Comparison of ENCODE assay signal across 1 cellular context in the genomic region with DNA sequence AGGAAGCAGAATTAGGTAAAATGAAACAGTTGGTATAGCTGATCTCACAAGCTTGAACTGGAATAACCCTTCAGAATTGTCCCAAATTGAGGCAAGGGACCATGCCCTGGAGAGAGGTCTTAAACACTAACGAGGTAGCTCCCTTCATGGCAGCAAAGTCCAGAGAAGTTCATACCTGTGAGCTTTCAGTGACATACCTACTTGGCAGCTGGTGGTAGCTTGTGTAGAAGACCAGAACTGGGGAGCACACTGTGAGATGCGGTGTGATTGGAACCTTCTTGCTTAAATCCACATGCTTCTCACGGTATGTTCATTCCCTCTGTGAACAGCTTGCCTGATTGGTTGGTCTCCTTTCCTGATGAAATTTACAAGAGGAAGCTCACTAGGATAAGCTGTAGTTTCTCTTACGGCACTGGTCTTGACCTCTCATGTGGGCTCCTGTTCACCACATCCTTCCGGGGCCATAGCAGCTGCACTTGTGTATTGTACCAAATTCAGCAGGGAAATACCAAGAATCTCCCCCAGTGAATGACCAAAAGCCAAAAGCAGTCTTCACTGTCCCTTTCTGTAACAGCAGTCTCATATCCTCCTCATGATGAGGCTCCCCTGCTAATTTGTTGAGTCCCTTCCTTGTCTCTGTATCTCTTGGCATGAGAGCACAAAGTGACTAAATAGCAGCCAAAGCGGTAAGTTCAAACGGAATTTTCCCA.
TF ChIP-seq lines count a peak whose summit lies in the region.

No MANE protein-coding gene starts in this region.

TF ChIP-seq in GM12878, 131 proteins besides CTCF, POLR2A, EP300 and RAD21 (continued from another document and continues in another):
- TF ChIP-seq RELA (IDR thresholded peaks at IDR 0.05; ENCODE audit: borderline replicate concordance, partially characterized antibody) (no peak), ZNF217 (IDR thresholded peaks at IDR 0.05) (no peak), SMAD5 (IDR thresholded peaks at IDR 0.05; ENCODE audit: low read depth) (no peak), HDGF (IDR thresholded peaks at IDR 0.05) (no peak), SUZ12 (IDR thresholded peaks at IDR 0.05; ENCODE audit: unreplicated experiment) (no peak), IKZF2 (IDR thresholded peaks at IDR 0.05) (peak; percentile 92), KAT2A (conservative IDR thresholded peaks at IDR 0.05; ENCODE audit: control insufficient read depth, low read depth, low read length) (no peak), BHLHE40 (IDR thresholded peaks at IDR 0.05; ENCODE audit: borderline replicate concordance in 1 of 2, low read depth in 2 of 2, low read length in 1 of 2) (peak; percentile 71 to 77; a peak in 3 of 4 replicates), PML (IDR thresholded peaks at IDR 0.05; ENCODE audit: low read length) (no peak), CHD4 (IDR thresholded peaks at IDR 0.05) (no peak), CREM (IDR thresholded peaks at IDR 0.05; ENCODE audit: low read depth) (peak; percentile 40; the same call in 1 of the 2 replicates), POLR2AphosphoS2 (IDR thresholded peaks at IDR 0.05; ENCODE audit: low read depth, low read length) (no peak), TAF1 (IDR thresholded peaks at IDR 0.05; ENCODE audit: borderline replicate concordance, low read depth, low read length) (no peak), LARP7 (IDR thresholded peaks at IDR 0.05) (no peak), HDAC2 (IDR thresholded peaks at IDR 0.05) (no peak), CBFB (IDR thresholded peaks at IDR 0.05; ENCODE audit: low read depth) (0 out of 2 replicates have a peak, but pooled peaks have one; percentile 40), BRCA1 (IDR thresholded peaks at IDR 0.05; ENCODE audit: low read depth, low read length) (no peak), ZNF24 (IDR thresholded peaks at IDR 0.05) (no peak), MYC (IDR thresholded peaks at IDR 0.05; ENCODE audit: insufficient read depth, insufficient read length, insufficient replicate concordance, low read length, severe bottlenecking) (no peak), EZH2 (IDR thresholded peaks at IDR 0.05; ENCODE audit: borderline replicate concordance, control insufficient read depth, low read depth, low read length) (no peak), POLR2AphosphoS5 (IDR thresholded peaks at IDR 0.05; ENCODE audit: low read length) (peak; percentile 64), TBL1XR1 (IDR thresholded peaks at IDR 0.05; ENCODE audit: low read depth, low read length) (peak; percentile 74; the same call in 1 of the 2 replicates), YBX1 (IDR thresholded peaks at IDR 0.05) (no peak), SPI1 (IDR thresholded peaks at IDR 0.05; ENCODE audit: borderline replicate concordance, insufficient read depth, low read depth, low read length) (no peak), RCOR1 (conservative IDR thresholded peaks at IDR 0.05; ENCODE audit: low read depth, low read length) (no peak), CEBPB (IDR thresholded peaks at IDR 0.05; ENCODE audit: borderline replicate concordance in 1 of 2, low read depth in 2 of 2, low read length in 2 of 2) (no peak), RFX5 (IDR thresholded peaks at IDR 0.05; ENCODE audit: low read depth, low read length) (no peak), ZZZ3 (IDR thresholded peaks at IDR 0.05; ENCODE audit: control insufficient read depth, insufficient read length, low read depth) (no peak), TCF7 (IDR thresholded peaks at IDR 0.05; ENCODE audit: borderline replicate concordance) (no peak), SREBF1 (IDR thresholded peaks at IDR 0.05; ENCODE audit: low read length) (no peak), ZNF622 (IDR thresholded peaks at IDR 0.05) (no peak), BCL11A (IDR thresholded peaks at IDR 0.05; ENCODE audit: low read depth, low read length) (peak; percentile 68; the same call in 1 of the 2 replicates), RAD51 (IDR thresholded peaks at IDR 0.05) (no peak), CBX5 (IDR thresholded peaks at IDR 0.05; ENCODE audit: low read depth) (0 out of 2 replicates have a peak, but pooled peaks have one; percentile 38), ZNF274 (IDR thresholded peaks at IDR 0.05; ENCODE audit: insufficient read depth, insufficient read length) (no peak), NFYA (IDR thresholded peaks at IDR 0.05; ENCODE audit: borderline replicate concordance, low read depth, low read length) (no peak; the same call in 1 of the 2 replicates), CBX3 (IDR thresholded peaks at IDR 0.05; ENCODE audit: borderline replicate concordance, low read depth) (no peak), NR2C2 (IDR thresholded peaks at IDR 0.05; ENCODE audit: borderline replicate concordance, control insufficient read depth, insufficient read length, low read depth) (no peak), SUPT20H (IDR thresholded peaks at IDR 0.05; ENCODE audit: borderline replicate concordance, control insufficient read depth, low read depth, low read length) (no peak), SMC3 (IDR thresholded peaks at IDR 0.05; ENCODE audit: borderline replicate concordance, low read length) (no peak)
- TF ChIP-seq, protein P1, sequence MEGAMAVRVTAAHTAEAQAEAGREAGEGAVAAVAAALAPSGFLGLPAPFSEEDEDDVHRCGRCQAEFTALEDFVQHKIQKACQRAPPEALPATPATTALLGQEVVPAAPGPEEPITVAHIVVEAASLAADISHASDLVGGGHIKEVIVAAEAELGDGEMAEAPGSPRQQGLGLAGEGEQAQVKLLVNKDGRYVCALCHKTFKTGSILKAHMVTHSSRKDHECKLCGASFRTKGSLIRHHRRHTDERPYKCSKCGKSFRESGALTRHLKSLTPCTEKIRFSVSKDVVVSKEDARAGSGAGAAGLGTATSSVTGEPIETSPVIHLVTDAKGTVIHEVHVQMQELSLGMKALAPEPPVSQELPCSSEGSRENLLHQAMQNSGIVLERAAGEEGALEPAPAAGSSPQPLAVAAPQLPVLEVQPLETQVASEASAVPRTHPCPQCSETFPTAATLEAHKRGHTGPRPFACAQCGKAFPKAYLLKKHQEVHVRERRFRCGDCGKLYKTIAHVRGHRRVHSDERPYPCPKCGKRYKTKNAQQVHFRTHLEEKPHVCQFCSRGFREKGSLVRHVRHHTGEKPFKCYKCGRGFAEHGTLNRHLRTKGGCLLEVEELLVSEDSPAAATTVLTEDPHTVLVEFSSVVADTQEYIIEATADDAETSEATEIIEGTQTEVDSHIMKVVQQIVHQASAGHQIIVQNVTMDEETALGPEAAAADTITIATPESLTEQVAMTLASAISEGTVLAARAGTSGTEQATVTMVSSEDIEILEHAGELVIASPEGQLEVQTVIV (IDR thresholded peaks at IDR 0.05; ENCODE audit: borderline replicate concordance, partially characterized antibody): no peak
- TF ChIP-seq, protein P2, sequence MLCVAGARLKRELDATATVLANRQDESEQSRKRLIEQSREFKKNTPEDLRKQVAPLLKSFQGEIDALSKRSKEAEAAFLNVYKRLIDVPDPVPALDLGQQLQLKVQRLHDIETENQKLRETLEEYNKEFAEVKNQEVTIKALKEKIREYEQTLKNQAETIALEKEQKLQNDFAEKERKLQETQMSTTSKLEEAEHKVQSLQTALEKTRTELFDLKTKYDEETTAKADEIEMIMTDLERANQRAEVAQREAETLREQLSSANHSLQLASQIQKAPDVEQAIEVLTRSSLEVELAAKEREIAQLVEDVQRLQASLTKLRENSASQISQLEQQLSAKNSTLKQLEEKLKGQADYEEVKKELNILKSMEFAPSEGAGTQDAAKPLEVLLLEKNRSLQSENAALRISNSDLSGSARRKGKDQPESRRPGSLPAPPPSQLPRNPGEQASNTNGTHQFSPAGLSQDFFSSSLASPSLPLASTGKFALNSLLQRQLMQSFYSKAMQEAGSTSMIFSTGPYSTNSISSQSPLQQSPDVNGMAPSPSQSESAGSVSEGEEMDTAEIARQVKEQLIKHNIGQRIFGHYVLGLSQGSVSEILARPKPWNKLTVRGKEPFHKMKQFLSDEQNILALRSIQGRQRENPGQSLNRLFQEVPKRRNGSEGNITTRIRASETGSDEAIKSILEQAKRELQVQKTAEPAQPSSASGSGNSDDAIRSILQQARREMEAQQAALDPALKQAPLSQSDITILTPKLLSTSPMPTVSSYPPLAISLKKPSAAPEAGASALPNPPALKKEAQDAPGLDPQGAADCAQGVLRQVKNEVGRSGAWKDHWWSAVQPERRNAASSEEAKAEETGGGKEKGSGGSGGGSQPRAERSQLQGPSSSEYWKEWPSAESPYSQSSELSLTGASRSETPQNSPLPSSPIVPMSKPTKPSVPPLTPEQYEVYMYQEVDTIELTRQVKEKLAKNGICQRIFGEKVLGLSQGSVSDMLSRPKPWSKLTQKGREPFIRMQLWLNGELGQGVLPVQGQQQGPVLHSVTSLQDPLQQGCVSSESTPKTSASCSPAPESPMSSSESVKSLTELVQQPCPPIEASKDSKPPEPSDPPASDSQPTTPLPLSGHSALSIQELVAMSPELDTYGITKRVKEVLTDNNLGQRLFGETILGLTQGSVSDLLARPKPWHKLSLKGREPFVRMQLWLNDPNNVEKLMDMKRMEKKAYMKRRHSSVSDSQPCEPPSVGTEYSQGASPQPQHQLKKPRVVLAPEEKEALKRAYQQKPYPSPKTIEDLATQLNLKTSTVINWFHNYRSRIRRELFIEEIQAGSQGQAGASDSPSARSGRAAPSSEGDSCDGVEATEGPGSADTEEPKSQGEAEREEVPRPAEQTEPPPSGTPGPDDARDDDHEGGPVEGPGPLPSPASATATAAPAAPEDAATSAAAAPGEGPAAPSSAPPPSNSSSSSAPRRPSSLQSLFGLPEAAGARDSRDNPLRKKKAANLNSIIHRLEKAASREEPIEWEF (IDR thresholded peaks at IDR 0.05; ENCODE audit: insufficient replicate concordance, low read depth, low read length): no peak
- TF ChIP-seq, protein P3, sequence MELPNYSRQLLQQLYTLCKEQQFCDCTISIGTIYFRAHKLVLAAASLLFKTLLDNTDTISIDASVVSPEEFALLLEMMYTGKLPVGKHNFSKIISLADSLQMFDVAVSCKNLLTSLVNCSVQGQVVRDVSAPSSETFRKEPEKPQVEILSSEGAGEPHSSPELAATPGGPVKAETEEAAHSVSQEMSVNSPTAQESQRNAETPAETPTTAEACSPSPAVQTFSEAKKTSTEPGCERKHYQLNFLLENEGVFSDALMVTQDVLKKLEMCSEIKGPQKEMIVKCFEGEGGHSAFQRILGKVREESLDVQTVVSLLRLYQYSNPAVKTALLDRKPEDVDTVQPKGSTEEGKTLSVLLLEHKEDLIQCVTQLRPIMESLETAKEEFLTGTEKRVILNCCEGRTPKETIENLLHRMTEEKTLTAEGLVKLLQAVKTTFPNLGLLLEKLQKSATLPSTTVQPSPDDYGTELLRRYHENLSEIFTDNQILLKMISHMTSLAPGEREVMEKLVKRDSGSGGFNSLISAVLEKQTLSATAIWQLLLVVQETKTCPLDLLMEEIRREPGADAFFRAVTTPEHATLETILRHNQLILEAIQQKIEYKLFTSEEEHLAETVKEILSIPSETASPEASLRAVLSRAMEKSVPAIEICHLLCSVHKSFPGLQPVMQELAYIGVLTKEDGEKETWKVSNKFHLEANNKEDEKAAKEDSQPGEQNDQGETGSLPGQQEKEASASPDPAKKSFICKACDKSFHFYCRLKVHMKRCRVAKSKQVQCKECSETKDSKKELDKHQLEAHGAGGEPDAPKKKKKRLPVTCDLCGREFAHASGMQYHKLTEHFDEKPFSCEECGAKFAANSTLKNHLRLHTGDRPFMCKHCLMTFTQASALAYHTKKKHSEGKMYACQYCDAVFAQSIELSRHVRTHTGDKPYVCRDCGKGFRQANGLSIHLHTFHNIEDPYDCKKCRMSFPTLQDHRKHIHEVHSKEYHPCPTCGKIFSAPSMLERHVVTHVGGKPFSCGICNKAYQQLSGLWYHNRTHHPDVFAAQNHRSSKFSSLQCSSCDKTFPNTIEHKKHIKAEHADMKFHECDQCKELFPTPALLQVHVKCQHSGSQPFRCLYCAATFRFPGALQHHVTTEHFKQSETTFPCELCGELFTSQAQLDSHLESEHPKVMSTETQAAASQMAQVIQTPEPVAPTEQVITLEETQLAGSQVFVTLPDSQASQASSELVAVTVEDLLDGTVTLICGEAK (IDR thresholded peaks at IDR 0.05; ENCODE audit: borderline replicate concordance): peak; percentile 50; the same call in 1 of the 2 replicates
- TF ChIP-seq, protein P4, sequence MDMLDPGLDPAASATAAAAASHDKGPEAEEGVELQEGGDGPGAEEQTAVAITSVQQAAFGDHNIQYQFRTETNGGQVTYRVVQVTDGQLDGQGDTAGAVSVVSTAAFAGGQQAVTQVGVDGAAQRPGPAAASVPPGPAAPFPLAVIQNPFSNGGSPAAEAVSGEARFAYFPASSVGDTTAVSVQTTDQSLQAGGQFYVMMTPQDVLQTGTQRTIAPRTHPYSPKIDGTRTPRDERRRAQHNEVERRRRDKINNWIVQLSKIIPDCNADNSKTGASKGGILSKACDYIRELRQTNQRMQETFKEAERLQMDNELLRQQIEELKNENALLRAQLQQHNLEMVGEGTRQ (IDR thresholded peaks at IDR 0.05; ENCODE audit: borderline replicate concordance, low read depth, low read length): no peak; the same call in 1 of the 2 replicates
- TF ChIP-seq, protein P5, sequence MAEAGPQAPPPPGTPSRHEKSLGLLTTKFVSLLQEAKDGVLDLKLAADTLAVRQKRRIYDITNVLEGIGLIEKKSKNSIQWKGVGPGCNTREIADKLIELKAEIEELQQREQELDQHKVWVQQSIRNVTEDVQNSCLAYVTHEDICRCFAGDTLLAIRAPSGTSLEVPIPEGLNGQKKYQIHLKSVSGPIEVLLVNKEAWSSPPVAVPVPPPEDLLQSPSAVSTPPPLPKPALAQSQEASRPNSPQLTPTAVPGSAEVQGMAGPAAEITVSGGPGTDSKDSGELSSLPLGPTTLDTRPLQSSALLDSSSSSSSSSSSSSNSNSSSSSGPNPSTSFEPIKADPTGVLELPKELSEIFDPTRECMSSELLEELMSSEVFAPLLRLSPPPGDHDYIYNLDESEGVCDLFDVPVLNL (IDR thresholded peaks at IDR 0.05; ENCODE audit: low read depth, low read length): 0 out of 2 replicates have a peak, but pooled peaks have one; percentile 44
- TF ChIP-seq, protein P6, sequence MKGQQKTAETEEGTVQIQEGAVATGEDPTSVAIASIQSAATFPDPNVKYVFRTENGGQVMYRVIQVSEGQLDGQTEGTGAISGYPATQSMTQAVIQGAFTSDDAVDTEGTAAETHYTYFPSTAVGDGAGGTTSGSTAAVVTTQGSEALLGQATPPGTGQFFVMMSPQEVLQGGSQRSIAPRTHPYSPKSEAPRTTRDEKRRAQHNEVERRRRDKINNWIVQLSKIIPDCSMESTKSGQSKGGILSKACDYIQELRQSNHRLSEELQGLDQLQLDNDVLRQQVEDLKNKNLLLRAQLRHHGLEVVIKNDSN (IDR thresholded peaks at IDR 0.05; ENCODE audit: borderline replicate concordance, extremely low read length, insufficient read depth, low read depth, low read length): no peak
- TF ChIP-seq, protein P7, sequence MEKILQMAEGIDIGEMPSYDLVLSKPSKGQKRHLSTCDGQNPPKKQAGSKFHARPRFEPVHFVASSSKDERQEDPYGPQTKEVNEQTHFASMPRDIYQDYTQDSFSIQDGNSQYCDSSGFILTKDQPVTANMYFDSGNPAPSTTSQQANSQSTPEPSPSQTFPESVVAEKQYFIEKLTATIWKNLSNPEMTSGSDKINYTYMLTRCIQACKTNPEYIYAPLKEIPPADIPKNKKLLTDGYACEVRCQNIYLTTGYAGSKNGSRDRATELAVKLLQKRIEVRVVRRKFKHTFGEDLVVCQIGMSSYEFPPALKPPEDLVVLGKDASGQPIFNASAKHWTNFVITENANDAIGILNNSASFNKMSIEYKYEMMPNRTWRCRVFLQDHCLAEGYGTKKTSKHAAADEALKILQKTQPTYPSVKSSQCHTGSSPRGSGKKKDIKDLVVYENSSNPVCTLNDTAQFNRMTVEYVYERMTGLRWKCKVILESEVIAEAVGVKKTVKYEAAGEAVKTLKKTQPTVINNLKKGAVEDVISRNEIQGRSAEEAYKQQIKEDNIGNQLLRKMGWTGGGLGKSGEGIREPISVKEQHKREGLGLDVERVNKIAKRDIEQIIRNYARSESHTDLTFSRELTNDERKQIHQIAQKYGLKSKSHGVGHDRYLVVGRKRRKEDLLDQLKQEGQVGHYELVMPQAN (conservative IDR thresholded peaks at IDR 0.05): 0 out of 2 replicates have a peak, but pooled peaks have one; percentile 17
